8 cellular contexts compared by ENCODE assay signal in genomic region chr13:26186141-26186870, GRCh38. TPM values are rescaled to one million over a fixed set of nuclear protein-coding genes. Genes with fewer than 3 reads are reported as not detected.
DNase-seq lines count a peak whose midpoint lies in the region; ATAC-seq and TF ChIP-seq lines count a peak whose summit lies in the region.

No MANE protein-coding gene starts in this region.

- H3K27ac ChIP-seq in 22Rv1 (peak overlapping the region; percentile 62), caudate nucleus (ENCODE audit: low read depth, low read length) (peak overlapping the region; percentile 79)

- intact Hi-C loops in activated B cell treated with CpG ODN at 0.5 μM for 24 hours (cut with micrococcal nuclease) = loop anchor here (1.0 to 10.0 kb wide), 11 partner anchors 36 to 1948 kb away; partner anchors contain the start of genes CDK8, MTMR6, NUP58 and PAN3

- H3K4me3 Mint-ChIP-seq in activated B cell treated with CpG ODN at 0.5 μM for 24 hours (peak overlapping the region; percentile 87), immature natural killer cell (peak overlapping the region; percentile 90 to 95 (median 91))

- peak; percentile 82 for ATAC-seq in GM18517 (IDR thresholded peaks at IDR 0.05; ENCODE audit: unreplicated experiment)
- ATAC-seq in HG03045 (IDR thresholded peaks at IDR 0.05; ENCODE audit: unreplicated experiment) = peak; percentile 85
- ATAC-seq in activated B cell treated with CpG ODN at 0.5 μM for 24 hours (ENCODE audit: low read depth) = peak; percentile 84

- CTCF ChIA-PET in activated B cell treated with CpG ODN at 0.5 μM for 24 hours (lab: Charles Lee) = interaction anchor here (1.0 to 4.7 kb wide), 10 partner anchors 9 to 612 kb away, joined by 3 to 114 read pairs (median 4); partner anchors contain the start of gene RNF6

- H3K27me3 Mint-ChIP-seq in activated B cell treated with CpG ODN at 0.5 μM for 24 hours (no peaks in the 10 kb centered on the region), immature natural killer cell (ENCODE audit: low read depth in 3 of 3) (peaks cover 10 to 16% (median 11%) of the 10 kb centered on the region in 3 donors)

- peaks cover 2% of the 10 kb centered on the region for H3K9me3 Mint-ChIP-seq in activated B cell treated with CpG ODN at 0.5 μM for 24 hours
- no peaks in the 10 kb centered on the region for H3K9me3 Mint-ChIP-seq in immature natural killer cell

- H3K4me1 Mint-ChIP-seq in activated B cell treated with CpG ODN at 0.5 μM for 24 hours = peaks cover 48% of the 10 kb centered on the region
- peaks cover 30 to 33% of the 10 kb centered on the region in 2 donors for H3K4me1 Mint-ChIP-seq in immature natural killer cell

- POLR2A ChIA-PET in activated B cell treated with CpG ODN at 0.5 μM for 24 hours (lab: Charles Lee) = interaction anchor here (0.7 to 5.5 kb wide), 14 partner anchors 17 to 1914 kb away, joined by 3 to 125 read pairs (median 4); partner anchors contain the start of genes CDK8 and RNF6

- TF ChIP-seq CTCF in 22Rv1 (IDR thresholded peaks at IDR 0.05) (peak; percentile 92), activated B cell treated with CpG ODN at 0.5 μM for 24 hours (IDR thresholded peaks at IDR 0.05) (no peak)

- DNase-seq in NCI-H2107 treated with DMSO at 0.1 percent for 48 hours (lab: John Stamatoyannopoulos, UW; ENCODE audit: unreplicated experiment) = peak; percentile 70
- DNase-seq in activated B cell treated with CpG ODN at 0.5 μM for 24 hours = peak; percentile 94
- DNase-seq in caudate nucleus (lab: John Stamatoyannopoulos, UW) = peak in 59 of 61 donors; percentile 26 to 90 (median 77)
- DNase-seq in immature natural killer cell = peak; percentile 91 to 94 (median 92)
- peak; percentile 74 for DNase-seq in smooth muscle cell of the brain vasculature (ENCODE audit: low read depth, low spot score)

- H3K36me3 Mint-ChIP-seq in activated B cell treated with CpG ODN at 0.5 μM for 24 hours (ENCODE audit: low read depth) (peaks cover 12% of the 10 kb centered on the region), immature natural killer cell (no peaks in the 10 kb centered on the region)

- peak overlapping the region; percentile 91 for H3K27ac Mint-ChIP-seq in activated B cell treated with CpG ODN at 0.5 μM for 24 hours
- peak overlapping the region; percentile 88 to 94 (median 90) for H3K27ac Mint-ChIP-seq in immature natural killer cell

RNA-seq across cellular contexts. Expression of gene RNF6, which starts 35.8 kb away (rescaled TPM):
- total RNA-seq in activated B cell treated with CpG ODN at 0.5 μM for 24 hours = 47.5 and 48.3 TPM in 2 replicates
- polyA plus RNA-seq in immature natural killer cell = 10 to 100 TPM; 23.0 to 53.1 (median 31.2) TPM

Comparison
In these comparisons a context has a peak if more than half of its experiments do, and no peak if none do; other contexts are left out.
1. Peak in every context shown above with its lines: DNase-seq, ATAC-seq and H3K27ac ChIP-seq.